ENCODE assay signal across 18 cellular contexts in the genomic region with DNA sequence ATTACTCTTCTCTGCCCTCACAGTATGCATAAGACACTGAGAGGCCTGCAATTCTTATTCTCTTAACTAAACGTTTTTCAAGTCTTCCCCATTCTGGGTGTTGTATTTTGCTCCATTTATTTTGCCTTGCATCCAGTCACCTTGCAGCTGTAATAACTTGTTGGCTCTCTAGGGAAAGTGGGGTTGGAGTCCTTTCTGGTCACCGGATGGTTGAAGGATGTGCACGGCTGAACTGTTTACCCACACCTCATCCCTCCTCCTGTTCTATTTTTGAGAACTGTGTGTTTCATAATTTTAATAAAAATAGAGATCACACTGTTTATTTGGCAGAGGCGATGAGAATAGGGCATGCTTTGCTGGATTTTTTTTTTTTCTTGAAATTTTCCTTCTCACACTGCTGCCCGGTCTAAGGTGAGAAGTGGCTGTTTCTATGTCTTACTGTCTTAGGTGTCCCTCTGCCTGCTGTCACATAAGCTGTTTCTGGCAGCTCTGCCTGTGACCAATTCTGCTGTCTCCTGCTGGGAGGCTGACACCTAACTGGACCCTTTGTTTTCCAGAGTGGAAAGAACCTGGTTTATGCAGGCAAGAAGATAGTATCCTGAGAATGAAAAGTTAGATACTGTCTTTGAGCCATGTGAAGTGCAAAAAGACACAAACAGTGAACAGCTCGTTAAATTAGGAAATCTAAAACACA.
DNase-seq lines count a peak whose midpoint lies in the region; ATAC-seq and TF ChIP-seq lines count a peak whose summit lies in the region.
"Had no signal": no experiment of that assay in that cellular context is flagged by ENCODE, and none has a peak within 500 bp of the region (broad histone marks: within the 10 kb centered on the region; RNA-seq: fewer than 3 reads in every experiment).

No MANE protein-coding gene starts in this region.

- POLR2A ChIA-PET in naive thymus-derived CD4-positive, alpha-beta T cell (lab: Charles Lee), result no interaction called here

- H3K27me3 Mint-ChIP-seq in endodermal cell (ENCODE audit: insufficient read depth), result no peaks in the 10 kb centered on the region
- peaks cover 0 to 8% (median 4%) of the 10 kb centered on the region in 5 donors for H3K27me3 Mint-ChIP-seq in naive thymus-derived CD4-positive, alpha-beta T cell
- H3K27me3 Mint-ChIP-seq: CD4-positive, CD25-positive, alpha-beta regulatory T cell; CD8-positive, alpha-beta memory T cell had no signal

- DNase-seq in left ventricle myocardium superior (no peak), heart left ventricle (no peak), endodermal cell (peak; percentile 84), sciatic nerve (ENCODE audit: low spot score) (no peak), esophagus muscularis mucosa (ENCODE audit: extremely low spot score) (no peak), hepatic stellate cell (ENCODE audit: low spot score) (no peak)
- DNase-seq in naive thymus-derived CD4-positive, alpha-beta T cell, result no peak
- DNase-seq: 8988T; C1 segment of cervical spinal cord; CD4-positive, CD25-positive, alpha-beta regulatory T cell; CD8-positive, alpha-beta memory T cell; COR-L47; DMS 273 treated with DMSO at 0.1 percent for 48 hours; DMS53; DND-41; EL had no signal

- no peaks in the 10 kb centered on the region for H3K27me3 ChIP-seq in heart left ventricle
- no peaks in the 10 kb centered on the region for H3K27me3 ChIP-seq in endodermal cell (ENCODE audit: control insufficient read depth, insufficient read depth, low read length, poor library complexity, severe bottlenecking)
- no peaks in the 10 kb centered on the region for H3K27me3 ChIP-seq in naive thymus-derived CD4-positive, alpha-beta T cell (ENCODE audit: control insufficient read depth in 2 of 2, insufficient read depth in 2 of 2, low read length in 2 of 2)
- H3K27me3 ChIP-seq in esophagus muscularis mucosa, result peaks cover 0 to 3% (median 0%) of the 10 kb centered on the region in 4 donors

- intact Hi-C loops in left ventricle myocardium superior (cut with micrococcal nuclease) (no loop called here), heart left ventricle (cut with DNase I) (no loop called here), sciatic nerve (cut with DNase I) (no loop called here), esophagus muscularis mucosa (cut with DNase I) (no loop called here)
- intact Hi-C loops in naive thymus-derived CD4-positive, alpha-beta T cell (cut with micrococcal nuclease), result loop anchor here in 1 of 2 donors (1.0 kb wide), 1 partner anchor 9 kb away; no protein-coding TSS in a partner anchor

- H3K4me1 ChIP-seq in heart left ventricle (no peaks in the 10 kb centered on the region), endodermal cell (ENCODE audit: control insufficient read depth, insufficient read depth, low read length) (peaks cover 11% of the 10 kb centered on the region), esophagus muscularis mucosa (no peaks in the 10 kb centered on the region)
- no peaks in the 10 kb centered on the region for H3K4me1 ChIP-seq in naive thymus-derived CD4-positive, alpha-beta T cell (ENCODE audit: control insufficient read depth in 2 of 2, insufficient read depth in 2 of 2, low read length in 2 of 2)
- H3K4me1 ChIP-seq: HAP-1 had no signal

- no peaks in the 10 kb centered on the region for H3K9me3 ChIP-seq in heart left ventricle
- H3K9me3 ChIP-seq in endodermal cell (ENCODE audit: control insufficient read depth, low read length), result no peaks in the 10 kb centered on the region
- no peaks in the 10 kb centered on the region for H3K9me3 ChIP-seq in naive thymus-derived CD4-positive, alpha-beta T cell (ENCODE audit: control insufficient read depth in 2 of 3, low read length in 3 of 3)
- no peaks in the 10 kb centered on the region for H3K9me3 ChIP-seq in esophagus muscularis mucosa
- H3K9me3 ChIP-seq: HAP-1 had no signal

- no peak for TF ChIP-seq POLR2A in heart left ventricle (IDR thresholded peaks at IDR 0.05)
- no peak for TF ChIP-seq POLR2A in esophagus muscularis mucosa (IDR thresholded peaks at IDR 0.05; ENCODE audit: low read depth)

- H3K4me3 ChIP-seq in heart left ventricle (no peak overlapping the region), endodermal cell (ENCODE audit: low read length) (peak overlapping the region; percentile 18), esophagus muscularis mucosa (no peak overlapping the region)
- no peak overlapping the region for H3K4me3 ChIP-seq in naive thymus-derived CD4-positive, alpha-beta T cell (ENCODE audit: low read length)
- H3K4me3 ChIP-seq: HAP-1 had no signal

- H3K9me3 Mint-ChIP-seq in endodermal cell, result no peaks in the 10 kb centered on the region
- H3K9me3 Mint-ChIP-seq in naive thymus-derived CD4-positive, alpha-beta T cell, result peaks cover 0 to 3% (median 0%) of the 10 kb centered on the region in 11 donors

- peak overlapping the region; percentile 77 for H3K27ac Mint-ChIP-seq in endodermal cell
- no peak overlapping the region for H3K27ac Mint-ChIP-seq in naive thymus-derived CD4-positive, alpha-beta T cell
- H3K27ac Mint-ChIP-seq: CD4-positive, CD25-positive, alpha-beta regulatory T cell; CD8-positive, alpha-beta memory T cell had no signal

- no peak for TF ChIP-seq EP300 in esophagus muscularis mucosa (IDR thresholded peaks at IDR 0.05)

- H3K9ac ChIP-seq in endodermal cell (ENCODE audit: extremely low read depth, low read length, poor library complexity, severe bottlenecking), result no peak overlapping the region

- 34 to 44% (median 39%) methylated on average over 6 of the region's 6 CpGs for WGBS in heart left ventricle, 4 donors
- 67% methylated on average over 4 of the region's 6 CpGs; no CpG with 5 or more reads in 1 of the 2 experiments for WGBS in endodermal cell (ENCODE audit: insufficient coverage in 1 of 2, insufficient read length in 1 of 2), 2 experiments
- WGBS in esophagus muscularis mucosa, result 41% methylated on average over 6 of the region's 6 CpGs

- H3K27ac ChIP-seq in heart left ventricle (no peak overlapping the region), endodermal cell (ENCODE audit: low read depth, low read length) (no peak overlapping the region), esophagus muscularis mucosa (replicated peaks in 1 of 4) (no peak overlapping the region)
- H3K27ac ChIP-seq in naive thymus-derived CD4-positive, alpha-beta T cell (ENCODE audit: low read depth, low read length), result no peak overlapping the region

- H3K36me3 ChIP-seq in heart left ventricle (no peaks in the 10 kb centered on the region), endodermal cell (ENCODE audit: control insufficient read depth, insufficient read depth, low read length) (no peaks in the 10 kb centered on the region), esophagus muscularis mucosa (no peaks in the 10 kb centered on the region)
- H3K36me3 ChIP-seq in naive thymus-derived CD4-positive, alpha-beta T cell (ENCODE audit: control insufficient read depth in 2 of 3, insufficient read depth in 3 of 3, low read length in 3 of 3), result no peaks in the 10 kb centered on the region
- H3K36me3 ChIP-seq: HAP-1 had no signal

- peaks cover 23% of the 10 kb centered on the region for H3K4me1 Mint-ChIP-seq in endodermal cell
- H3K4me1 Mint-ChIP-seq in naive thymus-derived CD4-positive, alpha-beta T cell, result no peaks in the 10 kb centered on the region
- H3K4me1 Mint-ChIP-seq: CD4-positive, CD25-positive, alpha-beta regulatory T cell; CD8-positive, alpha-beta memory T cell had no signal

- no peak overlapping the region for H3K4me3 Mint-ChIP-seq in endodermal cell
- no peak overlapping the region for H3K4me3 Mint-ChIP-seq in naive thymus-derived CD4-positive, alpha-beta T cell
- H3K4me3 Mint-ChIP-seq: CD4-positive, CD25-positive, alpha-beta regulatory T cell; CD8-positive, alpha-beta memory T cell had no signal

- CTCF ChIA-PET in naive thymus-derived CD4-positive, alpha-beta T cell (lab: Charles Lee), result interaction anchor here (1.2 kb wide), 1 partner anchor 19 kb away, joined by 3 read pairs; no protein-coding TSS in a partner anchor

- ATAC-seq in left ventricle myocardium superior (peak; percentile 13), heart left ventricle (no peak), sciatic nerve (peak; percentile 98)
- ATAC-seq in naive thymus-derived CD4-positive, alpha-beta T cell, result no peak
- ATAC-seq: HepG2 had no signal

- TF ChIP-seq CTCF in heart left ventricle (IDR thresholded peaks at IDR 0.05) (no peak), endodermal cell (conservative IDR thresholded peaks at IDR 0.05) (no peak), esophagus muscularis mucosa (IDR thresholded peaks at IDR 0.05) (no peak)

- H3K36me3 Mint-ChIP-seq in endodermal cell (ENCODE audit: low read depth), result no peaks in the 10 kb centered on the region
- no peaks in the 10 kb centered on the region for H3K36me3 Mint-ChIP-seq in naive thymus-derived CD4-positive, alpha-beta T cell
- H3K36me3 Mint-ChIP-seq: CD4-positive, CD25-positive, alpha-beta regulatory T cell; CD8-positive, alpha-beta memory T cell had no signal

Comparison
In these comparisons a context has a peak if more than half of its experiments do, and no peak if none do; other contexts are left out.
1. ATAC-seq: peak in left ventricle myocardium superior (single experiment) and sciatic nerve (single experiment); none in heart left ventricle (0 of 4) and naive thymus-derived CD4-positive, alpha-beta T cell (single experiment).